In the genomic region with DNA sequence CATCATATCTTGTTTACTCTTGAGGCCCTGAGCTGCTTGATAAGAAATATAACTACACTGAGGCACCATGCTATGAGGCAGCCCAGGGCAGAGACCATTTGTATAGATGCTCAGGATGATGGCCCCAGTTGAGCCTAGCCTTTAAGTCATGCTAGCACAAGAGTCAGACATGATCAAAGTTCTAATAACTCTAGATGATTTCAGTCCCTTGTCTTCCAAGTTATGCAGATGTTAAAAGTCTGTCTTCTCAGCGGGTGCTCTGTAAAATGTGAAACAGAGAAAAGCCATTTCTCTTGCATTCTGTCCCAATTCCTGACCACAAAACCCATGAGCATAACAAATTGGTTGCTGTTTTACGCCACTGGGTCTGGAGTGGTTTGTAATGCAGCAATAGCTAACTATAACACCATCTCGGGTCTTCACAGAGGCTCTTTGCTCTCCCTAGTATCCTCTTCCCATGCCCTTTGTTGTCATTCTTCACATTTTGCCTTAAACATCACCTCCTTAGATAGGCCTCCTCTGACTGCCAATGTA, we compare ENCODE assay signal across 13 cellular contexts.
DNase-seq lines count a peak whose midpoint lies in the region; ATAC-seq lines count a peak whose summit lies in the region.
"Had no signal": no experiment of that assay in that cellular context is flagged by ENCODE, and none has a peak within 500 bp of the region (broad histone marks: within the 10 kb centered on the region; RNA-seq: fewer than 3 reads in every experiment).

No MANE protein-coding gene starts in this region.

- ATAC-seq in GM18858 (IDR thresholded peaks at IDR 0.05; ENCODE audit: unreplicated experiment) (peak; percentile 74), GM21390 (IDR thresholded peaks at IDR 0.05; ENCODE audit: unreplicated experiment) (peak; percentile 77), HG02885 (IDR thresholded peaks at IDR 0.05; ENCODE audit: poor library complexity, unreplicated experiment) (peak; percentile 82), HG03565 (IDR thresholded peaks at IDR 0.05; ENCODE audit: unreplicated experiment) (peak; percentile 59)
- ATAC-seq: left lung, WTC11 had no signal

- DNase-seq in NCI-H2107 treated with DMSO at 0.1 percent for 48 hours (lab: John Stamatoyannopoulos, UW; ENCODE audit: unreplicated experiment) (no peak), kidney tubule cell (ENCODE audit: low spot score) (no peak), epidermal melanocyte (ENCODE audit: insufficient read length, low spot score) (no peak)
- no peak for DNase-seq in activated CD4-positive, alpha-beta T cell treated with anti-CD3 and anti-CD28 coated beads for 4 hours
- DNase-seq: left lung, NCI-H1694 treated with DMSO at 0.1 percent for 48 hours, NCI-H526 treated with DMSO at 0.1 percent for 48 hours, posterior cingulate gyrus had no signal
